ENCODE assay signal across 29 cellular contexts in genomic region chr13:85417807-85418206, GRCh38.
"Had no signal": no experiment of that assay in that cellular context is flagged by ENCODE, and none has a peak within 500 bp of the region (broad histone marks: within the 10 kb centered on the region; RNA-seq: fewer than 3 reads in every experiment).

No MANE protein-coding gene starts in this region.

- H3K27me3 ChIP-seq: breast epithelium, colonic mucosa, MG63 had no signal

- H3K36me3 Mint-ChIP-seq: activated CD8-positive, alpha-beta memory T cell treated with anti-CD3 and anti-CD28 coated beads, Interleukin-2, amount 10 ng/mL, durations not matched to agents 7 days and 5 days; activated naive CD4-positive, alpha-beta T cell treated with anti-CD3 and anti-CD28 coated beads, Interleukin-2, amount 50 U/mL, for 24 hours; T-cell had no signal

- H3K36me3 ChIP-seq: breast epithelium, colonic mucosa, MG63 had no signal

- DNase-seq: activated B cell treated with CpG ODN at 0.5 μM for 24 hours; activated CD4-positive, alpha-beta T cell treated with anti-CD3 and anti-CD28 coated beads for 1 hour; activated CD4-positive, alpha-beta T cell treated with anti-CD3 and anti-CD28 coated beads, Interleukin-2, amount 10 ng/mL, durations not matched to agents 24 days and 14 days; activated CD4-positive, alpha-beta T cell treated with anti-CD3 and anti-CD28 coated beads, Interleukin-2, amount 50 U/mL, for 48 hours; activated CD8-positive, alpha-beta memory T cell treated with anti-CD3 and anti-CD28 coated beads, Interleukin-2, amount 10 ng/mL, durations not matched to agents 7 days and 5 days; activated effector memory CD4-positive, alpha-beta T cell treated with Interleukin-2 at 50 U/mL for 16 hours; activated naive CD4-positive, alpha-beta T cell; activated T-cell treated with anti-CD3 and anti-CD28 coated beads, Interleukin-2, amount 50 U/mL, for 24 hours; aorta; caudate nucleus; colonic mucosa; MG63; NCI-H1105; NCI-H1436 treated with DMSO at 0.1 percent for 48 hours; NCI-H187 treated with DMSO at 0.1 percent for 48 hours; NCI-H2171; NCI-H2227 treated with DMSO at 0.1 percent for 48 hours; NCI-H446 treated with DMSO at 0.1 percent for 48 hours; NCI-H526; NCI-H774; NK-92 treated with Interleukin-12 subunit alpha and Interleukin-12 subunit beta, amount 100 ng/mL, for 24 hours; PC-3; SIG-M5; T-cell; T-helper 2 cell; T1000 had no signal

- H3K27me3 Mint-ChIP-seq: activated B cell treated with CpG ODN at 0.5 μM for 24 hours; activated CD4-positive, alpha-beta T cell treated with anti-CD3 and anti-CD28 coated beads, Interleukin-2, amount 10 ng/mL, durations not matched to agents 24 days and 14 days; activated CD8-positive, alpha-beta memory T cell treated with anti-CD3 and anti-CD28 coated beads, Interleukin-2, amount 10 ng/mL, durations not matched to agents 7 days and 5 days; activated naive CD4-positive, alpha-beta T cell treated with anti-CD3 and anti-CD28 coated beads, Interleukin-2, amount 50 U/mL, for 24 hours; activated T-cell treated with anti-CD3 and anti-CD28 coated beads, Interleukin-2, amount 50 U/mL, for 24 hours; T-cell had no signal

- H3K4me3 Mint-ChIP-seq: activated B cell treated with CpG ODN at 0.5 μM for 24 hours; activated CD4-positive, alpha-beta T cell treated with anti-CD3 and anti-CD28 coated beads, Interleukin-2, amount 10 ng/mL, durations not matched to agents 24 days and 14 days; activated CD8-positive, alpha-beta memory T cell treated with anti-CD3 and anti-CD28 coated beads, Interleukin-2, amount 10 ng/mL, durations not matched to agents 7 days and 5 days; activated naive CD4-positive, alpha-beta T cell treated with anti-CD3 and anti-CD28 coated beads, Interleukin-2, amount 50 U/mL, for 24 hours; activated T-cell treated with anti-CD3 and anti-CD28 coated beads, Interleukin-2, amount 50 U/mL, for 24 hours; activated T-helper 1 cell treated with anti-CD3 and anti-CD28 coated beads, Interleukin-12 subunit alpha, Interleukin-12 subunit beta, Interleukin-2, Interleukin-4 antibody, amounts not matched to agents 30 ng/mL and 10 ng/mL and 1 ng/mL, durations not matched to agents 14 hours and 24 hours and 36 hours; T-cell had no signal

- H3K4me1 ChIP-seq: breast epithelium, colonic mucosa had no signal

- H3K4me1 Mint-ChIP-seq: activated B cell treated with CpG ODN at 0.5 μM for 24 hours; activated CD4-positive, alpha-beta T cell treated with anti-CD3 and anti-CD28 coated beads, Interleukin-2, amount 10 ng/mL, durations not matched to agents 24 days and 14 days; activated CD8-positive, alpha-beta memory T cell treated with anti-CD3 and anti-CD28 coated beads, Interleukin-2, amount 10 ng/mL, durations not matched to agents 7 days and 5 days; activated naive CD4-positive, alpha-beta T cell treated with anti-CD3 and anti-CD28 coated beads, Interleukin-2, amount 50 U/mL, for 24 hours; T-cell had no signal

- H3K27ac Mint-ChIP-seq: activated B cell treated with CpG ODN at 0.5 μM for 24 hours; activated CD4-positive, alpha-beta T cell treated with anti-CD3 and anti-CD28 coated beads, Interleukin-2, amount 10 ng/mL, durations not matched to agents 24 days and 14 days; activated CD8-positive, alpha-beta memory T cell treated with anti-CD3 and anti-CD28 coated beads, Interleukin-2, amount 10 ng/mL, durations not matched to agents 7 days and 5 days; activated naive CD4-positive, alpha-beta T cell treated with anti-CD3 and anti-CD28 coated beads, Interleukin-2, amount 50 U/mL, for 24 hours; activated T-cell treated with anti-CD3 and anti-CD28 coated beads, Interleukin-2, amount 50 U/mL, for 24 hours; activated T-helper 1 cell treated with anti-CD3 and anti-CD28 coated beads, Interleukin-12 subunit alpha, Interleukin-12 subunit beta, Interleukin-2, Interleukin-4 antibody, amounts not matched to agents 30 ng/mL and 10 ng/mL and 1 ng/mL, durations not matched to agents 14 hours and 24 hours and 36 hours; T-cell had no signal

- ATAC-seq: activated CD8-positive, alpha-beta memory T cell treated with anti-CD3 and anti-CD28 coated beads, Interleukin-2, amount 10 ng/mL, durations not matched to agents 7 days and 5 days; PC-3; T-cell had no signal

- H3K27ac ChIP-seq: breast epithelium, colonic mucosa had no signal

- H3K9me3 Mint-ChIP-seq: activated CD4-positive, alpha-beta T cell treated with anti-CD3 and anti-CD28 coated beads, Interleukin-2, amount 10 ng/mL, durations not matched to agents 24 days and 14 days; activated T-helper 1 cell treated with anti-CD3 and anti-CD28 coated beads, Interleukin-12 subunit alpha, Interleukin-12 subunit beta, Interleukin-2, Interleukin-4 antibody, amounts not matched to agents 30 ng/mL and 10 ng/mL and 1 ng/mL, durations not matched to agents 14 hours and 24 hours and 36 hours had no signal

- H3K4me3 ChIP-seq: breast epithelium, colonic mucosa, MG63 had no signal
